8 cellular contexts compared by ENCODE assay signal in genomic region chr5:95846554-95847260, GRCh38. TPM values are rescaled to one million over a fixed set of nuclear protein-coding genes. Genes with fewer than 3 reads are reported as not detected.
DNase-seq lines count a peak whose midpoint lies in the region; ATAC-seq and TF ChIP-seq lines count a peak whose summit lies in the region.

No MANE protein-coding gene starts in this region.

- H3K36me3 Mint-ChIP-seq in memory B cell: no peaks in the 10 kb centered on the region

- no peaks in the 10 kb centered on the region for H3K9me3 Mint-ChIP-seq in memory B cell

- peak; percentile 88 for TF ChIP-seq CTCF in BJ (IDR thresholded peaks at IDR 0.05; ENCODE audit: insufficient read depth, low read depth, low read length)

- DNase-seq in BJ (ENCODE audit: low read depth) (no peak), NCI-H748 treated with DMSO at 0.1 percent for 48 hours (lab: John Stamatoyannopoulos, UW) (peak; percentile 63), ecto neural progenitor cell (ENCODE audit: low spot score) (peak; percentile 69), memory B cell (ENCODE audit: low spot score in 2 of 2) (peak; percentile 65 to 68)
- DNase-seq in activated CD4-positive, alpha-beta T cell treated with anti-CD3 and anti-CD28 coated beads, Interleukin-2, amount 50 U/mL, for 48 hours: peak; percentile 60 to 72
- peak; percentile 31 for DNase-seq in stimulated activated naive CD4-positive, alpha-beta T cell treated with Interleukin-2 at 50 U/mL for 16 hours (lab: John Stamatoyannopoulos, UW)

- H3K4me3 ChIP-seq in BJ (ENCODE audit: low read depth, low read length): no peak overlapping the region

- H3K4me3 Mint-ChIP-seq in memory B cell: no peak overlapping the region

- POLR2A ChIA-PET in BJ (lab: Charles Lee): no interaction called here

- H3K36me3 ChIP-seq in BJ (ENCODE audit: control insufficient read depth, insufficient read depth, low read length): no peaks in the 10 kb centered on the region

- H3K27me3 ChIP-seq in BJ (ENCODE audit: control insufficient read depth, insufficient read depth, low read length): no peaks in the 10 kb centered on the region

- H3K27me3 Mint-ChIP-seq in memory B cell: no peaks in the 10 kb centered on the region

- H3K4me1 Mint-ChIP-seq in memory B cell: peaks cover 8% of the 10 kb centered on the region

- peak; percentile 63 for ATAC-seq in GM19023 (IDR thresholded peaks at IDR 0.05; ENCODE audit: unreplicated experiment)
- ATAC-seq in HG03432 (IDR thresholded peaks at IDR 0.05; ENCODE audit: unreplicated experiment): peak; percentile 60
- ATAC-seq in memory B cell (ENCODE audit: low read depth): peak; percentile 73

- CTCF ChIA-PET in BJ (lab: Yijun Ruan, JAX): interaction anchor here (0.6 to 9.3 kb wide), 31 partner anchors 9 to 887 kb away, joined by 3 to 176 read pairs (median 3); partner anchors contain the start of genes GLRX and RFESD

- H3K27ac Mint-ChIP-seq in memory B cell: no peak overlapping the region

RNA-seq across cellular contexts. Expression of gene GLRX, which starts 24.2 kb away (rescaled TPM):
- polyA plus RNA-seq in BJ (2011; rRNA removed): 295 and 431 TPM in 2 replicates
- 45.2 and 85.0 TPM in 2 replicates for polyA minus RNA-seq in BJ (2011; rRNA and poly(A)+ RNA removed)
